In genomic region chr11:119085523-119085878, GRCh38 we compare ENCODE assay signal across 8 cellular contexts. TPM values are rescaled to one million over a fixed set of nuclear protein-coding genes. Genes with fewer than 3 reads are reported as not detected.
DNase-seq lines count a peak whose midpoint lies in the region; ATAC-seq, FAIRE-seq and TF ChIP-seq lines count a peak whose summit lies in the region.

No MANE protein-coding gene starts in this region.

- no peaks in the 10 kb centered on the region for H3K27me3 ChIP-seq in muscle layer of duodenum (ENCODE audit: low read depth, low read length)
- no peaks in the 10 kb centered on the region for H3K27me3 ChIP-seq in upper lobe of right lung

- H3K4me3 ChIP-seq in AG04449 (ENCODE audit: low read depth, low read length) (peak overlapping the region; percentile 94), choroid plexus epithelial cell (ENCODE audit: low read depth, low read length) (peak overlapping the region; percentile 77), muscle layer of duodenum (ENCODE audit: low read depth in 1 of 2, low read length in 2 of 2) (peak overlapping the region; percentile 87 to 93), upper lobe of right lung (peak overlapping the region; percentile 91)

- DNase-seq in AG04449 (ENCODE audit: low read depth, low spot score) (no peak), GM20000 (ENCODE audit: low spot score) (peak; percentile 36), OCI-M1 (lab: John Stamatoyannopoulos, UW) (peak; percentile 90), choroid plexus epithelial cell (ENCODE audit: low read depth) (no peak), upper lobe of right lung (no peak), NCI-H2029 treated with DMSO at 0.1 percent for 48 hours (lab: John Stamatoyannopoulos, UW) (no peak), RCC 7860 (ENCODE audit: low spot score) (no peak)

- CTCF ChIA-PET in AG04449 (lab: Yijun Ruan, JAX) = interaction anchor here (1.1 to 3.5 kb wide), 10 partner anchors 9 to 290 kb away, joined by 3 to 24 read pairs (median 5); partner anchors contain the start of gene VPS11

- FAIRE-seq in RCC 7860 (lab: Jason Lieb, UNC) = no peak

- H3K9me3 ChIP-seq in muscle layer of duodenum (ENCODE audit: control insufficient read depth in 1 of 2, low read length in 2 of 2) = no peaks in the 10 kb centered on the region
- no peaks in the 10 kb centered on the region for H3K9me3 ChIP-seq in upper lobe of right lung

- intact Hi-C loops in upper lobe of right lung (cut with DNase I) = no loop called here

- no peak for ATAC-seq in upper lobe of right lung

- TF ChIP-seq CTCF in AG04449 (IDR thresholded peaks at IDR 0.05; ENCODE audit: insufficient read depth, low read length, missing control alignments) (no peak), GM20000 (IDR thresholded peaks at IDR 0.05; ENCODE audit: extremely low read depth, missing control alignments) (no peak), choroid plexus epithelial cell (conservative IDR thresholded peaks at IDR 0.05; ENCODE audit: low read depth, low read length) (no peak), upper lobe of right lung (IDR thresholded peaks at IDR 0.05) (no peak)

- POLR2A ChIA-PET in AG04449 (lab: Yijun Ruan, JAX) = interaction anchor here (0.5 to 3.1 kb wide), 9 partner anchors 9 to 49 kb away, joined by 3 to 50 read pairs (median 4); partner anchors contain the start of genes C2CD2L, DPAGT1 and VPS11

- peaks cover 6 to 11% of the 10 kb centered on the region in 2 donors for H3K4me1 ChIP-seq in muscle layer of duodenum (ENCODE audit: control insufficient read depth in 1 of 2, insufficient read depth in 2 of 2, low read length in 2 of 2)
- peaks cover 14% of the 10 kb centered on the region for H3K4me1 ChIP-seq in upper lobe of right lung

- H3K27ac ChIP-seq in muscle layer of duodenum (ENCODE audit: low read length) (peak overlapping the region; percentile 82), upper lobe of right lung (peak overlapping the region; percentile 92)

- H3K36me3 ChIP-seq in muscle layer of duodenum (ENCODE audit: control insufficient read depth in 1 of 2, insufficient read depth in 2 of 2, low read length in 2 of 2) (peaks cover 18 to 22% of the 10 kb centered on the region in 2 donors), upper lobe of right lung (peaks cover 26% of the 10 kb centered on the region)

RNA-seq across cellular contexts. Expression of gene HMBS, which starts 0.8 kb away (rescaled TPM):
- 19.5 TPM for total RNA-seq in upper lobe of right lung

RNA-seq across cellular contexts. Expression of gene DPAGT1, which starts 16.2 kb away (rescaled TPM):
- total RNA-seq in upper lobe of right lung = 38.4 TPM

RNA-seq across cellular contexts. Expression of gene VPS11, which starts 17.9 kb away (rescaled TPM):
- 41.5 TPM for total RNA-seq in upper lobe of right lung

RNA-seq across cellular contexts. Expression of gene C2CD2L, which starts 21.6 kb away (rescaled TPM):
- total RNA-seq in upper lobe of right lung = 20.3 TPM

RNA-seq across cellular contexts. Expression of gene HYOU1, which starts 28.5 kb away (rescaled TPM):
- 142 TPM for total RNA-seq in upper lobe of right lung

Comparison
In these comparisons a context has a peak if more than half of its experiments do, and no peak if none do; other contexts are left out.
1. DNase-seq: peak in GM20000 (single experiment) and OCI-M1 (single experiment); none in AG04449 (single experiment), choroid plexus epithelial cell (single experiment), upper lobe of right lung (single experiment), NCI-H2029 treated with DMSO at 0.1 percent for 48 hours (single experiment) and RCC 7860 (single experiment).
2. Peak in every context shown above with its lines, with median percentiles within 50 percentile points of each other: H3K4me3 ChIP-seq.